1 cellular context compared by ENCODE assay signal in genomic region chr17:43791589-43791988, GRCh38.
TF ChIP-seq lines count a peak whose summit lies in the region.

No MANE protein-coding gene starts in this region.

TF ChIP-seq in endothelial cell of umbilical vein, 7 proteins besides CTCF, POLR2A, EP300 and RAD21:
- no peak for TF ChIP-seq MYC (IDR thresholded peaks at IDR 0.05; ENCODE audit: low read depth, low read length)
- no peak for TF ChIP-seq POLR2AphosphoS5 (IDR thresholded peaks at IDR 0.05; ENCODE audit: insufficient read depth, low read depth, low read length)
- no peak for TF ChIP-seq EZH2 (IDR thresholded peaks at IDR 0.05; ENCODE audit: borderline replicate concordance, low read depth, low read length, severe bottlenecking)
- no peak for TF ChIP-seq JUN (IDR thresholded peaks at IDR 0.05; ENCODE audit: borderline replicate concordance, insufficient read depth, insufficient read length, low read depth)
- no peak for TF ChIP-seq MAX (IDR thresholded peaks at IDR 0.05; ENCODE audit: insufficient read depth, insufficient read length)
- TF ChIP-seq GATA2 (IDR thresholded peaks at IDR 0.05; ENCODE audit: insufficient read depth, insufficient read length, low read depth, low read length), result no peak
- TF ChIP-seq FOS (IDR thresholded peaks at IDR 0.05; ENCODE audit: borderline replicate concordance, insufficient read depth, low read length), result no peak
